In genomic region chr6:139030539-139030938, GRCh38 we compare ENCODE assay signal across 9 cellular contexts. TPM values are rescaled to one million over a fixed set of nuclear protein-coding genes. Genes with fewer than 3 reads are reported as not detected.
A peak's percentile ranks its signal among the peaks of the same experiment; 100 is the strongest.
DNase-seq lines count a peak whose midpoint lies in the region; ATAC-seq and TF ChIP-seq lines count a peak whose summit lies in the region.
"Had no signal": no experiment of that assay in that cellular context is flagged by ENCODE, and none has a peak within 500 bp of the region (broad histone marks: within the 10 kb centered on the region; RNA-seq: fewer than 3 reads in every experiment).

No MANE protein-coding gene starts in this region.

- H4K20me1 ChIP-seq in Loucy (ENCODE audit: insufficient read depth, low read length, poor library complexity, severe bottlenecking): peaks cover 45% of the 10 kb centered on the region

- H3K9me3 ChIP-seq in Loucy (ENCODE audit: insufficient read depth, low read depth, low read length): no peaks in the 10 kb centered on the region
- H3K9me3 ChIP-seq: SJSA1 had no signal

- TF ChIP-seq CTCF in Loucy (conservative IDR thresholded peaks at IDR 0.05; ENCODE audit: low read length) (no peak), epithelial cell of proximal tubule (conservative IDR thresholded peaks at IDR 0.05; ENCODE audit: low read depth, low read length) (no peak)

- no peaks in the 10 kb centered on the region for H3F3A ChIP-seq in Loucy (ENCODE audit: low read depth)

- H3K4me3 ChIP-seq in Loucy (ENCODE audit: low read length, poor library complexity, severe bottlenecking): peak overlapping the region; percentile 90
- peak overlapping the region; percentile 88 for H3K4me3 ChIP-seq in epithelial cell of proximal tubule (ENCODE audit: low read depth, low read length)

- ATAC-seq in GM18519 (IDR thresholded peaks at IDR 0.05; ENCODE audit: low FRiP score, unreplicated experiment): peak; percentile 62
- peak; percentile 59 for ATAC-seq in GM21786 (IDR thresholded peaks at IDR 0.05; ENCODE audit: unreplicated experiment)
- no peak for ATAC-seq in esophagus mucosa

- peak overlapping the region; percentile 90 for H3K9ac ChIP-seq in Loucy (ENCODE audit: low read depth, low read length, poor library complexity, severe bottlenecking)

- DNase-seq in epithelial cell of proximal tubule (ENCODE audit: low read depth): no peak
- no peak for DNase-seq in HuH-7 (ENCODE audit: low spot score)
- DNase-seq in NCI-H128 (lab: John Stamatoyannopoulos, UW; ENCODE audit: unreplicated experiment): no peak
- no peak for DNase-seq in dedifferentiated amniotic fluid mesenchymal stem cell (ENCODE audit: extremely low spot score)

- H3K4me2 ChIP-seq in Loucy (ENCODE audit: low read depth, low read length, poor library complexity, severe bottlenecking): peak overlapping the region; percentile 95

- H3K36me3 ChIP-seq in Loucy (ENCODE audit: insufficient read depth, low read length): peaks cover 19% of the 10 kb centered on the region

- H3K9me2 ChIP-seq in Loucy (replicated peaks; ENCODE audit: low read depth, low read length): no peaks in the 10 kb centered on the region

- no peaks in the 10 kb centered on the region for H3K27me3 ChIP-seq in Loucy (ENCODE audit: insufficient read depth, low read length, poor library complexity, severe bottlenecking)
- H3K27me3 ChIP-seq: SJSA1 had no signal

- peaks cover 52% of the 10 kb centered on the region for H3K4me1 ChIP-seq in Loucy (ENCODE audit: insufficient read depth, low read length, poor library complexity, severe bottlenecking)

- H3K79me2 ChIP-seq in Loucy (ENCODE audit: insufficient read depth, low read length): peaks cover 85% of the 10 kb centered on the region

- no peak overlapping the region for H2AFZ ChIP-seq in Loucy (ENCODE audit: low read length)

RNA-seq across cellular contexts. Expression of gene ABRACL, which starts 2.0 kb away (rescaled TPM):
- total RNA-seq in epithelial cell of proximal tubule (159 and 164 TPM in 2 replicates), esophagus mucosa (36.4 TPM)

RNA-seq across cellular contexts. Expression of gene REPS1, which starts 42.5 kb away (rescaled TPM):
- total RNA-seq in epithelial cell of proximal tubule (26.8 and 27.1 TPM in 2 replicates), esophagus mucosa (42.2 TPM)
